In the genomic region with DNA sequence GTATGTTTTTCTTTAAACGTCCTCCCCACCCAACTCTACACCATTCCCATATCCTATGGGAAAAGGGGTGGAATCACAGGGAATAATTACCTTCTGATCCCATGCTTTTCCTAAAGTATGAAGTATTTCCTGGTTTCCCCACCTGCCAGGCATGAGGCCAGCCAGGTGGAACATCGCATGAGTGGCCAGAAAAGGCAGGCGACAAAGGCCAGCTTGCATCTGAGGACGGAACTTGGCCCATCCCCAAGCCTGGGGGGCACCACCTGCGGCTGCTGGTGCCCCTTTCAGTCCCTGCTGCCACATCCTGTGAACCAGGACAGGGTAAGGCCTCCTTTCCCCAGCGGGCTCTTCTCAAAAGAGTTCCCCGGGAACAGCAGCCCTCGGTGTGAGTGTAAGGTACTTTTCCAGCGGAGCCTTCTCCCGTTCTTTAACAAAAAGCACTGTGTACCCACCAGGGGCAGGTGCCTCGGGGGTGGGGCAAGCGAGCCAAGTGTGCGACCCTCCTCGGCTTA, we compare ENCODE assay signal across 23 cellular contexts. TPM values are rescaled to one million over a fixed set of nuclear protein-coding genes. Genes with fewer than 3 reads are reported as not detected.
DNase-seq lines count a peak whose midpoint lies in the region; ATAC-seq and TF ChIP-seq lines count a peak whose summit lies in the region.
"Had no signal": no experiment of that assay in that cellular context is flagged by ENCODE, and none has a peak within 500 bp of the region (broad histone marks: within the 10 kb centered on the region; RNA-seq: fewer than 3 reads in every experiment).

No MANE protein-coding gene starts in this region.

- H4K20me1 ChIP-seq in MM.1S (ENCODE audit: insufficient read depth, low read length) = no peaks in the 10 kb centered on the region

- ATAC-seq in naive B cell (ENCODE audit: low read depth in 2 of 2) (no peak), T-helper 17 cell (no peak)
- ATAC-seq: gastroesophageal sphincter; sciatic nerve; stimulated activated naive B cell treated with anti-CD40 and anti-IgM and Interleukin-4, amounts not matched to agents 10 μg/mL and 1 μg/mL and 100 μg/mL, for 72 hours; T-cell had no signal

- H3F3A ChIP-seq in MM.1S (ENCODE audit: insufficient read depth, low read length) = no peaks in the 10 kb centered on the region

- no peaks in the 10 kb centered on the region for H3K27me3 ChIP-seq in MM.1S (replicated peaks; ENCODE audit: insufficient read depth, low read length)

- H3K4me3 Mint-ChIP-seq in activated T-helper 1 cell treated with anti-CD3 and anti-CD28 coated beads, Interleukin-12 subunit alpha, Interleukin-12 subunit beta, Interleukin-2, Interleukin-4 antibody, amounts not matched to agents 30 ng/mL and 10 ng/mL and 1 ng/mL, durations not matched to agents 14 hours and 24 hours and 36 hours = peak overlapping the region; percentile 7
- peak overlapping the region in 5 of 8 donors; percentile 2 to 66 (median 24) for H3K4me3 Mint-ChIP-seq in naive B cell
- no peak overlapping the region for H3K4me3 Mint-ChIP-seq in T-helper 17 cell
- H3K4me3 Mint-ChIP-seq: activated CD4-positive, alpha-beta T cell treated with anti-CD3 and anti-CD28 coated beads, Interleukin-2, amount 10 ng/mL, durations not matched to agents 7 days and 5 days had no signal

- H3K4me1 ChIP-seq in MM.1S (ENCODE audit: low read length) = no peaks in the 10 kb centered on the region

- peaks cover 7% of the 10 kb centered on the region for H3K4me1 Mint-ChIP-seq in activated T-helper 1 cell treated with anti-CD3 and anti-CD28 coated beads, Interleukin-12 subunit alpha, Interleukin-12 subunit beta, Interleukin-2, Interleukin-4 antibody, amounts not matched to agents 30 ng/mL and 10 ng/mL and 1 ng/mL, durations not matched to agents 14 hours and 24 hours and 36 hours (ENCODE audit: low read depth)
- peaks cover 15 to 23% (median 19%) of the 10 kb centered on the region in 3 donors for H3K4me1 Mint-ChIP-seq in naive B cell
- H3K4me1 Mint-ChIP-seq in T-helper 17 cell = peaks cover 12% of the 10 kb centered on the region

- no peaks in the 10 kb centered on the region for H3K79me2 ChIP-seq in MM.1S (ENCODE audit: low read length)

- no peaks in the 10 kb centered on the region for H3K36me3 Mint-ChIP-seq in activated T-helper 1 cell treated with anti-CD3 and anti-CD28 coated beads, Interleukin-12 subunit alpha, Interleukin-12 subunit beta, Interleukin-2, Interleukin-4 antibody, amounts not matched to agents 30 ng/mL and 10 ng/mL and 1 ng/mL, durations not matched to agents 14 hours and 24 hours and 36 hours (ENCODE audit: low read depth)
- H3K36me3 Mint-ChIP-seq in naive B cell = no peaks in the 10 kb centered on the region
- no peaks in the 10 kb centered on the region for H3K36me3 Mint-ChIP-seq in T-helper 17 cell (ENCODE audit: low read depth)
- H3K36me3 Mint-ChIP-seq: CD8-positive, alpha-beta memory T cell; T-cell had no signal

- no peak overlapping the region for H3K27ac Mint-ChIP-seq in activated T-helper 1 cell treated with anti-CD3 and anti-CD28 coated beads, Interleukin-12 subunit alpha, Interleukin-12 subunit beta, Interleukin-2, Interleukin-4 antibody, amounts not matched to agents 30 ng/mL and 10 ng/mL and 1 ng/mL, durations not matched to agents 14 hours and 24 hours and 36 hours
- H3K27ac Mint-ChIP-seq in naive B cell (peak overlapping the region in 1 of 6 donors; percentile 36), T-helper 17 cell (no peak overlapping the region)
- H3K27ac Mint-ChIP-seq: activated CD4-positive, alpha-beta T cell treated with anti-CD3 and anti-CD28 coated beads, Interleukin-2, amount 10 ng/mL, durations not matched to agents 7 days and 5 days; CD8-positive, alpha-beta memory T cell; stimulated activated naive B cell treated with anti-CD40 and anti-IgM and Interleukin-4, amounts not matched to agents 10 μg/mL and 1 μg/mL and 100 μg/mL, for 72 hours; T-cell had no signal

- H2AFZ ChIP-seq in MM.1S (ENCODE audit: low read length) = no peak overlapping the region

- no peak for TF ChIP-seq CTCF in MM.1S (IDR thresholded peaks at IDR 0.05; ENCODE audit: low read length)

- H3K36me3 ChIP-seq in MM.1S (replicated peaks; ENCODE audit: insufficient read depth, low read length) = no peaks in the 10 kb centered on the region
- H3K36me3 ChIP-seq: gastroesophageal sphincter, lower lobe of right lung, thoracic aorta had no signal

- no peaks in the 10 kb centered on the region for H3K9me3 Mint-ChIP-seq in activated T-helper 1 cell treated with anti-CD3 and anti-CD28 coated beads, Interleukin-12 subunit alpha, Interleukin-12 subunit beta, Interleukin-2, Interleukin-4 antibody, amounts not matched to agents 30 ng/mL and 10 ng/mL and 1 ng/mL, durations not matched to agents 14 hours and 24 hours and 36 hours
- H3K9me3 Mint-ChIP-seq in naive B cell = peaks cover 0 to 2% (median 0%) of the 10 kb centered on the region in 7 donors
- H3K9me3 Mint-ChIP-seq: activated CD4-positive, alpha-beta T cell treated with anti-CD3 and anti-CD28 coated beads, Interleukin-2, amount 10 ng/mL, durations not matched to agents 7 days and 5 days; T-cell had no signal

- H3K4me3 ChIP-seq in MM.1S (ENCODE audit: low read length) = no peak overlapping the region
- H3K4me3 ChIP-seq: gastroesophageal sphincter, lower lobe of right lung had no signal

- peaks cover 14% of the 10 kb centered on the region for H3K27me3 Mint-ChIP-seq in activated T-helper 1 cell treated with anti-CD3 and anti-CD28 coated beads, Interleukin-12 subunit alpha, Interleukin-12 subunit beta, Interleukin-2, Interleukin-4 antibody, amounts not matched to agents 30 ng/mL and 10 ng/mL and 1 ng/mL, durations not matched to agents 14 hours and 24 hours and 36 hours (ENCODE audit: insufficient read depth)
- H3K27me3 Mint-ChIP-seq in naive B cell (peaks cover 8 to 29% (median 19%) of the 10 kb centered on the region in 3 donors), T-helper 17 cell (peaks cover 20% of the 10 kb centered on the region)

- DNase-seq in COLO668 (lab: John Stamatoyannopoulos, UW; ENCODE audit: unreplicated experiment) = peak; percentile 90
- DNase-seq in DMS79 treated with DMSO at 0.1 percent for 48 hours (lab: John Stamatoyannopoulos, UW) = peak; percentile 49
- DNase-seq in activated T-helper 1 cell treated with anti-CD3 and anti-CD28 coated beads, Interleukin-12 subunit alpha, Interleukin-12 subunit beta, Interleukin-2, Interleukin-4 antibody, amounts not matched to agents 30 ng/mL and 10 ng/mL and 1 ng/mL, durations not matched to agents 14 hours and 24 hours and 36 hours (ENCODE audit: low spot score) = no peak
- no peak for DNase-seq in naive B cell
- no peak for DNase-seq in 8988T
- no peak for DNase-seq in MM.1S
- no peak for DNase-seq in T-helper 17 cell
- no peak for DNase-seq in stimulated activated CD4-positive, alpha-beta T cell treated with anti-CD3 and anti-CD28 coated beads, Interleukin-2, amount 100 ng/mL, for 48 hours
- DNase-seq: activated CD4-positive, alpha-beta T cell treated with anti-CD3 and anti-CD28 coated beads, Interleukin-2, amount 10 ng/mL, durations not matched to agents 7 days and 5 days; activated CD8-positive, alpha-beta memory T cell treated with anti-CD3 and anti-CD28 coated beads, Interleukin-2, amount 50 U/mL, for 48 hours; activated naive CD4-positive, alpha-beta T cell treated with Interleukin-2 at 50 U/mL for 16 hours; cerebellar nuclear complex; effector CD4-positive, alpha-beta T cell; NCI-H1694; SHP77 treated with DMSO at 0.1 percent for 48 hours; stimulated activated naive B cell treated with anti-CD40 and anti-IgM and Interleukin-4, amounts not matched to agents 10 μg/mL and 1 μg/mL and 100 μg/mL, for 72 hours; T-cell had no signal

- intact Hi-C loops in activated T-helper 1 cell treated with anti-CD3 and anti-CD28 coated beads, Interleukin-12 subunit alpha, Interleukin-12 subunit beta, Interleukin-2, Interleukin-4 antibody, amounts not matched to agents 30 ng/mL and 10 ng/mL and 1 ng/mL, durations not matched to agents 14 hours and 24 hours and 36 hours (cut with micrococcal nuclease) = loop anchor here (5.0 kb wide), 1 partner anchor 105 kb away; no protein-coding TSS in a partner anchor

- H3K9ac ChIP-seq in MM.1S (ENCODE audit: low read length) = no peak overlapping the region

- H3K9me2 ChIP-seq in MM.1S (replicated peaks; ENCODE audit: insufficient read depth, low read length) = no peaks in the 10 kb centered on the region

- no peaks in the 10 kb centered on the region for H3K9me3 ChIP-seq in MM.1S (replicated peaks; ENCODE audit: insufficient read depth, low read length)
- H3K9me3 ChIP-seq in T-helper 17 cell (ENCODE audit: control insufficient read depth, low read length, poor library complexity, severe bottlenecking) = no peaks in the 10 kb centered on the region
- H3K9me3 ChIP-seq: gastroesophageal sphincter, lower lobe of right lung, thoracic aorta had no signal

- no peak overlapping the region for H3K27ac ChIP-seq in MM.1S (ENCODE audit: low read length)
- H3K27ac ChIP-seq: gastroesophageal sphincter, lower lobe of right lung, thoracic aorta had no signal

- H3K4me2 ChIP-seq in MM.1S (ENCODE audit: low read depth, low read length) = no peak overlapping the region

RNA-seq across cellular contexts. Expression of a gene that starts 1.2 kb away (rescaled TPM):
- 0.20 TPM in 1 of 2 replicates, not detected in the other for total RNA-seq in activated T-helper 1 cell treated with anti-CD3 and anti-CD28 coated beads, Interleukin-12 subunit alpha, Interleukin-12 subunit beta, Interleukin-2, Interleukin-4 antibody, amounts not matched to agents 30 ng/mL and 10 ng/mL and 1 ng/mL, durations not matched to agents 14 hours and 24 hours and 36 hours
- polyA plus RNA-seq in naive B cell (ENCODE audit: low read depth in 6 of 6) = not detected
- total RNA-seq in T-helper 17 cell = not detected
- total RNA-seq: activated CD4-positive, alpha-beta T cell treated with anti-CD3 and anti-CD28 coated beads, Interleukin-2, amount 10 ng/mL, durations not matched to agents 7 days and 5 days; lower lobe of right lung; T-cell had no signal
- polyA plus RNA-seq: CD8-positive, alpha-beta memory T cell had no signal

RNA-seq across cellular contexts. Expression of a gene that starts 19.1 kb away (rescaled TPM):
- total RNA-seq in activated T-helper 1 cell treated with anti-CD3 and anti-CD28 coated beads, Interleukin-12 subunit alpha, Interleukin-12 subunit beta, Interleukin-2, Interleukin-4 antibody, amounts not matched to agents 30 ng/mL and 10 ng/mL and 1 ng/mL, durations not matched to agents 14 hours and 24 hours and 36 hours = not detected in 2 replicates
- polyA plus RNA-seq in naive B cell (ENCODE audit: low read depth in 6 of 6) = not detected
- total RNA-seq in T-helper 17 cell = not detected
- total RNA-seq: activated CD4-positive, alpha-beta T cell treated with anti-CD3 and anti-CD28 coated beads, Interleukin-2, amount 10 ng/mL, durations not matched to agents 7 days and 5 days; CD8-positive, alpha-beta memory T cell; T-cell had no signal
- polyA plus RNA-seq: CD8-positive, alpha-beta memory T cell had no signal

RNA-seq across cellular contexts. Expression of a gene that starts 45.9 kb away (rescaled TPM):
- total RNA-seq in activated T-helper 1 cell treated with anti-CD3 and anti-CD28 coated beads, Interleukin-12 subunit alpha, Interleukin-12 subunit beta, Interleukin-2, Interleukin-4 antibody, amounts not matched to agents 30 ng/mL and 10 ng/mL and 1 ng/mL, durations not matched to agents 14 hours and 24 hours and 36 hours = 77.3 and 79.9 TPM in 2 replicates
- polyA plus RNA-seq in naive B cell (ENCODE audit: low read depth in 6 of 6) = 10 to 100 TPM; 37.4 to 51.4 (median 48.4) TPM
- total RNA-seq in T-helper 17 cell = 100 to 1,000 TPM; 114 to 123 TPM

RNA-seq across cellular contexts. Expression of a gene that starts 57.4 kb away (rescaled TPM):
- total RNA-seq in activated T-helper 1 cell treated with anti-CD3 and anti-CD28 coated beads, Interleukin-12 subunit alpha, Interleukin-12 subunit beta, Interleukin-2, Interleukin-4 antibody, amounts not matched to agents 30 ng/mL and 10 ng/mL and 1 ng/mL, durations not matched to agents 14 hours and 24 hours and 36 hours = 0.05 and 0.20 TPM in 2 replicates
- under 1 TPM in 2 of 6 donors, not detected in 4; 0.24 to 0.30 TPM for polyA plus RNA-seq in naive B cell (ENCODE audit: low read depth in 6 of 6)
- total RNA-seq in T-helper 17 cell = under 1 TPM in 1 of 2 donors, not detected in 1; 0.05 TPM
- total RNA-seq: CD8-positive, alpha-beta memory T cell; osteocyte; sciatic nerve had no signal
- polyA plus RNA-seq: CD8-positive, alpha-beta memory T cell had no signal

Comparison
In these comparisons a context has a peak if more than half of its experiments do, and no peak if none do; other contexts are left out.
1. DNase-seq: peak in COLO668 (single experiment) and DMS79 treated with DMSO at 0.1 percent for 48 hours (single experiment); none in activated T-helper 1 cell treated with anti-CD3 and anti-CD28 coated beads, Interleukin-12 subunit alpha, Interleukin-12 subunit beta, Interleukin-2, Interleukin-4 antibody, amounts not matched to agents 30 ng/mL and 10 ng/mL and 1 ng/mL, durations not matched to agents 14 hours and 24 hours and 36 hours (single experiment), naive B cell (single experiment), 8988T (single experiment), MM.1S (single experiment), T-helper 17 cell (0 of 3) and stimulated activated CD4-positive, alpha-beta T cell treated with anti-CD3 and anti-CD28 coated beads, Interleukin-2, amount 100 ng/mL, for 48 hours (0 of 2).